In the genomic region with DNA sequence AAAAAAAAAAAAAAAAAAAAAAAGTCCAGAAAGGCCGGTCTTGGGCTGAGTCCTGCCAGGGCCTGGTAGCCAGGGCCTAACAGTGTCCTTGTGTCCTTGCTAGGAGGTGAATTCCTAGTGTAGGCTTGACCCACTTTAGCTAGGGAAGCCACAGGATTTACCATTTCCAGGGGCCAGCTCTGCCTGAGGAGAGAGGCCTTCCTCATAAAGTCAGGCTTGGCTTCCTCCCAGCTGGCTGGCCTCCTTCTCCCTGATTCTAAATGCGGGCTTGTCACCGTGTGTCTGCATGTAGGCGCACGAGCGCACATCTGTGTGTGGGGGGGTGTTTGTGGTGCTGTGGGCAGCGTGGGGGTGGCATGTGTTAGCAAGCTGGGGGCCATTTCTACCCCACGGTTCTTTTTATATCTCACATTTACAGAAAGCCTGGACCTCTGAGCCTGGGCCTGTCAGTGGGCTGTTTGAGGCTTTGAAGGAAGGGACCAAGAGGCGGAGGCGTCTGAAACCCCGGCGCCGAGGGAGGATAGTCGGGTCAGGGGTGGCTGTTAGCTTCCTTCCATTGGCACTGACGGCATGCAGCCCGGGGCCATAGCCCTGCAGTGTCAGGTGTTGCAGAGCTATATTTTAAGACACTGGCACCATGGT, we compare ENCODE assay signal across 9 cellular contexts. TPM values are rescaled to one million over a fixed set of nuclear protein-coding genes. Genes with fewer than 3 reads are reported as not detected.
DNase-seq lines count a peak whose midpoint lies in the region; ATAC-seq and TF ChIP-seq lines count a peak whose summit lies in the region.
"Had no signal": no experiment of that assay in that cellular context is flagged by ENCODE, and none has a peak within 500 bp of the region (broad histone marks: within the 10 kb centered on the region; RNA-seq: fewer than 3 reads in every experiment).

No MANE protein-coding gene starts in this region.

- H3K9me3 ChIP-seq in mucosa of stomach (ENCODE audit: control insufficient read depth, low read length) (no peaks in the 10 kb centered on the region), uterus (no peaks in the 10 kb centered on the region)

- TF ChIP-seq POLR2A in uterus (IDR thresholded peaks at IDR 0.05), result no peak

- no peaks in the 10 kb centered on the region for H3K9me3 Mint-ChIP-seq in dendritic cell treated with granulocyte-macrophage colony-stimulating factor and Interleukin-4, amounts not matched to agents 40 ng/mL and 50 ng/mL, for 4 days

- H3K27ac Mint-ChIP-seq in dendritic cell treated with granulocyte-macrophage colony-stimulating factor and Interleukin-4, amounts not matched to agents 40 ng/mL and 50 ng/mL, for 4 days, result peak overlapping the region; percentile 76

- no peak overlapping the region for H3K4me3 ChIP-seq in mucosa of stomach (ENCODE audit: low read length)
- H3K4me3 ChIP-seq in uterus, result no peak overlapping the region

- H3K27me3 ChIP-seq in mucosa of stomach (ENCODE audit: control insufficient read depth, insufficient read depth, low read length), result no peaks in the 10 kb centered on the region
- H3K27me3 ChIP-seq in uterus, result no peaks in the 10 kb centered on the region

- H3K27me3 Mint-ChIP-seq in dendritic cell treated with granulocyte-macrophage colony-stimulating factor and Interleukin-4, amounts not matched to agents 40 ng/mL and 50 ng/mL, for 4 days, result peaks cover 1% of the 10 kb centered on the region

- H3K4me1 Mint-ChIP-seq in dendritic cell treated with granulocyte-macrophage colony-stimulating factor and Interleukin-4, amounts not matched to agents 40 ng/mL and 50 ng/mL, for 4 days (ENCODE audit: low read depth), result peaks cover 14% of the 10 kb centered on the region

- no peak for TF ChIP-seq CTCF in uterus (IDR thresholded peaks at IDR 0.05)

- H3K27ac ChIP-seq in uterus, result peak overlapping the region in 1 of 2 donors; percentile 21
- H3K27ac ChIP-seq: C4-2B had no signal

- H3K9ac ChIP-seq in mucosa of stomach (ENCODE audit: low read length), result peak overlapping the region; percentile 24

- H3K4me1 ChIP-seq in mucosa of stomach (ENCODE audit: control insufficient read depth, insufficient read depth, low read length) (peaks cover 7% of the 10 kb centered on the region), uterus (no peaks in the 10 kb centered on the region)

- H3K36me3 ChIP-seq in mucosa of stomach (ENCODE audit: control insufficient read depth, insufficient read depth, low read length) (no peaks in the 10 kb centered on the region), uterus (no peaks in the 10 kb centered on the region)

- no peaks in the 10 kb centered on the region for H3K36me3 Mint-ChIP-seq in dendritic cell treated with granulocyte-macrophage colony-stimulating factor and Interleukin-4, amounts not matched to agents 40 ng/mL and 50 ng/mL, for 4 days (ENCODE audit: low read depth)

- peak; percentile 86 for ATAC-seq in SK-N-SH treated with all-trans-retinoic acid at 6 μM for 48 hours

- H3K4me3 Mint-ChIP-seq in dendritic cell treated with granulocyte-macrophage colony-stimulating factor and Interleukin-4, amounts not matched to agents 40 ng/mL and 50 ng/mL, for 4 days, result no peak overlapping the region

- DNase-seq in NCI-H2196 (lab: John Stamatoyannopoulos, UW; ENCODE audit: unreplicated experiment), result peak; percentile 21
- no peak for DNase-seq in NCI-H2196 treated with DMSO at 0.1 percent for 48 hours (lab: John Stamatoyannopoulos, UW; ENCODE audit: unreplicated experiment)
- DNase-seq in uterus, result peak; percentile 64 to 69
- DNase-seq in COLO668 (lab: John Stamatoyannopoulos, UW; ENCODE audit: unreplicated experiment), result no peak
- DNase-seq in effector CD4-positive, alpha-beta T cell, result no peak

- intact Hi-C loops in dendritic cell treated with granulocyte-macrophage colony-stimulating factor and Interleukin-4, amounts not matched to agents 40 ng/mL and 50 ng/mL, for 4 days (cut with micrococcal nuclease), result no loop called here
- intact Hi-C loops in uterus (cut with DNase I; ENCODE audit: low total_unique reads), result no loop called here

TF ChIP-seq in SK-N-SH treated with all-trans-retinoic acid at 6 μM for 48 hours, 23 proteins besides CTCF, POLR2A, EP300 and RAD21 (continues in another document):
- TF ChIP-seq TOX (CRISPR knock-in tag; IDR thresholded peaks at IDR 0.05; ENCODE audit: borderline replicate concordance) (no peak), ARNTL (CRISPR knock-in tag; IDR thresholded peaks at IDR 0.05; ENCODE audit: borderline replicate concordance, low read depth) (no peak), ZFP30 (CRISPR knock-in tag; IDR thresholded peaks at IDR 0.05) (no peak), ZC3H10 (CRISPR knock-in tag; IDR thresholded peaks at IDR 0.05) (no peak), OSR1 (CRISPR knock-in tag; IDR thresholded peaks at IDR 0.05) (no peak), CSDC2 (CRISPR knock-in tag; IDR thresholded peaks at IDR 0.05) (no peak), BACH2 (CRISPR knock-in tag; IDR thresholded peaks at IDR 0.05; ENCODE audit: borderline replicate concordance) (no peak), SNAI2 (CRISPR knock-in tag; IDR thresholded peaks at IDR 0.05) (no peak), ZNF70 (CRISPR knock-in tag; IDR thresholded peaks at IDR 0.05) (no peak), ISL1 (CRISPR knock-in tag; IDR thresholded peaks at IDR 0.05) (no peak), ESRRG (CRISPR knock-in tag; IDR thresholded peaks at IDR 0.05) (no peak), ZNF565 (CRISPR knock-in tag; conservative IDR thresholded peaks at IDR 0.05; ENCODE audit: low read depth) (no peak), ZNF8 (CRISPR knock-in tag; IDR thresholded peaks at IDR 0.05) (no peak)
- TF ChIP-seq, protein P1, sequence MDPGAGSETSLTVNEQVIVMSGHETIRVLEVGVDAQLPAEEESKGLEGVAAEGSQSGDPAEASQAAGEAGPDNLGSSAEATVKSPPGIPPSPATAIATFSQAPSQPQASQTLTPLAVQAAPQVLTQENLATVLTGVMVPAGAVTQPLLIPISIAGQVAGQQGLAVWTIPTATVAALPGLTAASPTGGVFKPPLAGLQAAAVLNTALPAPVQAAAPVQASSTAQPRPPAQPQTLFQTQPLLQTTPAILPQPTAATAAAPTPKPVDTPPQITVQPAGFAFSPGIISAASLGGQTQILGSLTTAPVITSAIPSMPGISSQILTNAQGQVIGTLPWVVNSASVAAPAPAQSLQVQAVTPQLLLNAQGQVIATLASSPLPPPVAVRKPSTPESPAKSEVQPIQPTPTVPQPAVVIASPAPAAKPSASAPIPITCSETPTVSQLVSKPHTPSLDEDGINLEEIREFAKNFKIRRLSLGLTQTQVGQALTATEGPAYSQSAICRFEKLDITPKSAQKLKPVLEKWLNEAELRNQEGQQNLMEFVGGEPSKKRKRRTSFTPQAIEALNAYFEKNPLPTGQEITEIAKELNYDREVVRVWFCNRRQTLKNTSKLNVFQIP (CRISPR knock-in tag; IDR thresholded peaks at IDR 0.05; ENCODE audit: borderline replicate concordance, low read depth), result no peak
- TF ChIP-seq, protein P2, sequence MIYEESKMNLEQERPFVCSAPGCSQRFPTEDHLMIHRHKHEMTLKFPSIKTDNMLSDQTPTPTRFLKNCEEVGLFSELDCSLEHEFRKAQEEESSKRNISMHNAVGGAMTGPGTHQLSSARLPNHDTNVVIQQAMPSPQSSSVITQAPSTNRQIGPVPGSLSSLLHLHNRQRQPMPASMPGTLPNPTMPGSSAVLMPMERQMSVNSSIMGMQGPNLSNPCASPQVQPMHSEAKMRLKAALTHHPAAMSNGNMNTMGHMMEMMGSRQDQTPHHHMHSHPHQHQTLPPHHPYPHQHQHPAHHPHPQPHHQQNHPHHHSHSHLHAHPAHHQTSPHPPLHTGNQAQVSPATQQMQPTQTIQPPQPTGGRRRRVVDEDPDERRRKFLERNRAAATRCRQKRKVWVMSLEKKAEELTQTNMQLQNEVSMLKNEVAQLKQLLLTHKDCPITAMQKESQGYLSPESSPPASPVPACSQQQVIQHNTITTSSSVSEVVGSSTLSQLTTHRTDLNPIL (CRISPR knock-in tag; IDR thresholded peaks at IDR 0.05; ENCODE audit: low read depth), result no peak
- TF ChIP-seq, protein P3, sequence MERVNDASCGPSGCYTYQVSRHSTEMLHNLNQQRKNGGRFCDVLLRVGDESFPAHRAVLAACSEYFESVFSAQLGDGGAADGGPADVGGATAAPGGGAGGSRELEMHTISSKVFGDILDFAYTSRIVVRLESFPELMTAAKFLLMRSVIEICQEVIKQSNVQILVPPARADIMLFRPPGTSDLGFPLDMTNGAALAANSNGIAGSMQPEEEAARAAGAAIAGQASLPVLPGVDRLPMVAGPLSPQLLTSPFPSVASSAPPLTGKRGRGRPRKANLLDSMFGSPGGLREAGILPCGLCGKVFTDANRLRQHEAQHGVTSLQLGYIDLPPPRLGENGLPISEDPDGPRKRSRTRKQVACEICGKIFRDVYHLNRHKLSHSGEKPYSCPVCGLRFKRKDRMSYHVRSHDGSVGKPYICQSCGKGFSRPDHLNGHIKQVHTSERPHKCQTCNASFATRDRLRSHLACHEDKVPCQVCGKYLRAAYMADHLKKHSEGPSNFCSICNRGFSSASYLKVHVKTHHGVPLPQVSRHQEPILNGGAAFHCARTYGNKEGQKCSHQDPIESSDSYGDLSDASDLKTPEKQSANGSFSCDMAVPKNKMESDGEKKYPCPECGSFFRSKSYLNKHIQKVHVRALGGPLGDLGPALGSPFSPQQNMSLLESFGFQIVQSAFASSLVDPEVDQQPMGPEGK (CRISPR knock-in tag; IDR thresholded peaks at IDR 0.05; ENCODE audit: borderline replicate concordance), result no peak
- TF ChIP-seq, protein P4, sequence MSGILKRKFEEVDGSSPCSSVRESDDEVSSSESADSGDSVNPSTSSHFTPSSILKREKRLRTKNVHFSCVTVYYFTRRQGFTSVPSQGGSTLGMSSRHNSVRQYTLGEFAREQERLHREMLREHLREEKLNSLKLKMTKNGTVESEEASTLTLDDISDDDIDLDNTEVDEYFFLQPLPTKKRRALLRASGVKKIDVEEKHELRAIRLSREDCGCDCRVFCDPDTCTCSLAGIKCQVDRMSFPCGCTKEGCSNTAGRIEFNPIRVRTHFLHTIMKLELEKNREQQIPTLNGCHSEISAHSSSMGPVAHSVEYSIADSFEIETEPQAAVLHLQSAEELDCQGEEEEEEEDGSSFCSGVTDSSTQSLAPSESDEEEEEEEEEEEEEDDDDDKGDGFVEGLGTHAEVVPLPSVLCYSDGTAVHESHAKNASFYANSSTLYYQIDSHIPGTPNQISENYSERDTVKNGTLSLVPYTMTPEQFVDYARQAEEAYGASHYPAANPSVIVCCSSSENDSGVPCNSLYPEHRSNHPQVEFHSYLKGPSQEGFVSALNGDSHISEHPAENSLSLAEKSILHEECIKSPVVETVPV (CRISPR knock-in tag; IDR thresholded peaks at IDR 0.05), result no peak

RNA-seq across cellular contexts. Expression of a gene that starts 31.7 kb away (rescaled TPM):
- 100 to 1,000 TPM in 1 of 4 donors, 10 to 100 TPM in 3; 15.1 to 108 (median 66.7) TPM for total RNA-seq in uterus

RNA-seq across cellular contexts. Expression of a gene that starts 31.7 kb away (rescaled TPM):
- 10 to 100 TPM; 42.2 to 72.1 (median 44.8) TPM for total RNA-seq in uterus

Comparison
In these comparisons a context has a peak if more than half of its experiments do, and no peak if none do; other contexts are left out.
1. DNase-seq: peak in NCI-H2196 (single experiment) and uterus (2 of 2); none in NCI-H2196 treated with DMSO at 0.1 percent for 48 hours (single experiment), COLO668 (single experiment) and effector CD4-positive, alpha-beta T cell (single experiment).